8 cellular contexts compared by ENCODE assay signal in the genomic region with DNA sequence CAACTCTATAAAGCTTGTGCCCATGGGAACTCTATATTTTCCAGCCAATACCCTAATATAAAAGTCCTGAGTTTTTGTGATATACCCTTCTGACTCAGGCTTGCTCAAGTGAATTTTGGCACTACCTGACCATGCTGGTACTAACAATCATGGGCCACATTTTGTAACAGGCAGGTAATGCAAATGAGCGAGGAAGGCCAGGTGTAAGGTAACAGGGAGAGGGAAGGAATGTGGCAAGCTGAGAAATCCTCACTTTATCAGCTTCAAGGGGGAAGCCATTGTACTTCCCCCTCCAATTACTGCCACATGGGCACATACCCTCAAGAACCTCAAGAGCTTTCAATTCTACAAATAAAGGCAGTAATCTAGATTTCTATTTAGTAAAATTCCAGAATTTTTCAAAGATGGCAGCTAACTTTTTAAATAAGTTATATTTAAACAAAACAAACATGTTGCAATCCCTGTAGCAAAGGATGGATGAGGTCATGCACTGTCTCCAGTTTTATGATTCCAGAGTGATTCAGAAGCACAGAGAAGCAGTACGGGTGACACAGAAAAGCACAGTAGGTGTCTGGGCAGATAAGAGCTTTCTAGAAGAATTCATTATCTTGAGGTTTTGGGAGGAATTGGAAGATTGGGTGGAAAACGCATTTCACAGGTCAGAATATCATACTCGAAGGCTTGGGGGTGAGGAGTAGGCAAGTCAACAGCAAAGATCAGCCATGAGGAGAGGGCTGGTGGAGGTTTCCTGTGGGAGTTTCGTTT.
DNase-seq lines count a peak whose midpoint lies in the region; ATAC-seq and TF ChIP-seq lines count a peak whose summit lies in the region.

No MANE protein-coding gene starts in this region.

- no peaks in the 10 kb centered on the region for H3K36me3 ChIP-seq in parathyroid adenoma (ENCODE audit: control insufficient read depth, insufficient read depth, low read length)

- no peaks in the 10 kb centered on the region for H3K9me3 ChIP-seq in parathyroid adenoma (ENCODE audit: control insufficient read depth, low read length)

- H2AFZ ChIP-seq in parathyroid adenoma, result peak overlapping the region; percentile 18

- DNase-seq in ELR (ENCODE audit: low read depth) (peak; percentile 89), NOMO-1 treated with DMSO at 0.1 percent for 48 hours (lab: John Stamatoyannopoulos, UW; ENCODE audit: unreplicated experiment) (peak; percentile 66), dermis microvascular lymphatic vessel endothelial cell (ENCODE audit: low read depth in 2 of 2) (peak; percentile 42 to 52), SHP77 treated with DMSO at 0.1 percent for 48 hours (lab: John Stamatoyannopoulos, UW) (no peak)
- no peak for DNase-seq in central memory CD4-positive, alpha-beta T cell

- H3K4me1 ChIP-seq in parathyroid adenoma, result peaks cover 11% of the 10 kb centered on the region

- H3K27me3 ChIP-seq in parathyroid adenoma (ENCODE audit: control insufficient read depth, insufficient read depth, low read length), result no peaks in the 10 kb centered on the region

- H3K79me2 ChIP-seq in parathyroid adenoma, result peaks cover 3% of the 10 kb centered on the region

- TF ChIP-seq CTCF in parathyroid adenoma (IDR thresholded peaks at IDR 0.05), result no peak

- ATAC-seq in GM18858 (IDR thresholded peaks at IDR 0.05; ENCODE audit: unreplicated experiment) (no peak), HG02571 (IDR thresholded peaks at IDR 0.05; ENCODE audit: unreplicated experiment) (no peak)

- H3K4me2 ChIP-seq in parathyroid adenoma (ENCODE audit: low read length), result no peak overlapping the region

- no peak overlapping the region for H3K4me3 ChIP-seq in parathyroid adenoma (ENCODE audit: low read depth, low read length)

- H3K9ac ChIP-seq in parathyroid adenoma, result no peak overlapping the region

- no peak overlapping the region for H3K27ac ChIP-seq in parathyroid adenoma

Comparison
In these comparisons a context has a peak if more than half of its experiments do, and no peak if none do; other contexts are left out.
1. DNase-seq: peak in ELR (single experiment), NOMO-1 treated with DMSO at 0.1 percent for 48 hours (single experiment) and dermis microvascular lymphatic vessel endothelial cell (2 of 2); none in SHP77 treated with DMSO at 0.1 percent for 48 hours (single experiment) and central memory CD4-positive, alpha-beta T cell (single experiment).